Comparison of ENCODE assay signal across 8 cellular contexts in the genomic region with DNA sequence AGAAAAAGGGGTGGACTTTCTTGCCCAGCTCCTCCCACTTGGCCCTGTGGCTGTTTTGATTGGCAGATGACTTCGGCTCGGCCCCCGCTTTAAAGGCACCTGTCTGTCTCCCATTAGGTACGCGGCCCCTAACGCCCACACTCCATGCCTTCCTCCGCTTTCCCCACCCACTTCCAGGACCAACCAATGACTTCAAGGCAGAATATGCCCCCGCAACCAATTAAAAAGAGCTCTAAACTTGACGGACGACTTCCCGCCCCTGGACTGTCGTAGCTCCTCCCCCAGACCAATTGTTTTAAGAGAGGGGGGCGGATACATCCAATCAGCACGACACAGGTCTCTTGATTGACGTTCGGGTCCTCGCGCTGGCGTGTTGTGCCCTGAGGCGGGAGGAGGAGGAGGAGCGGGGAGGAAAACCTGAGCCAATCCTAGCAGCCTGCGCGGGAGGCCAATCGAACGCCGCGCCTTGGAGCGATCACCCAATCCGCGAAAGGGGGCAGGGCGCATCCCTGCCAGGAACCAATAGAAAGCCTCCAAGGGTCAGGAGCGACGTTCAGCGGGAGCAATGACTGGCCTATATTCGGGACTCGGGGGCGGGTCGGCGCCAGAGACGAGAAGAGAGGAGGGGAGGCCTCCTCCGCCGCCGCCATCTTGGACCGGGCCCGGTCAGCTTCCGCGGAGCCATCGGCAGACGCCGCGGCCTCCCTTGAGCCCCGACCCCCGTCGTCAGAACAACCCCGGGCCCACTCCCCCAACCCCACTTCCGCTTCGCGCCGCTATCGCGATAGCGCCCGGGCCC. TPM values are rescaled to one million over a fixed set of nuclear protein-coding genes. Genes with fewer than 3 reads are reported as not detected.
A peak's percentile ranks its signal among the peaks of the same experiment; 100 is the strongest.
DNase-seq lines count a peak whose midpoint lies in the region; ATAC-seq and TF ChIP-seq lines count a peak whose summit lies in the region.

A gene (plus strand): TSS at position 649 of the 799 bp plus-strand sequence. CDS start 5,217 bp downstream, outside the sequence.

- DNase-seq in DMS153 (lab: John Stamatoyannopoulos, UW) (peak; percentile 100), PC-9 (peak; percentile 100), epithelial cell of prostate (ENCODE audit: low read depth, low spot score) (peak; percentile 100), mucosa of descending colon (peak; percentile 98 to 100 (median 99))
- peak; percentile 100 for DNase-seq in Jurkat, Clone E6-1 (ENCODE audit: low read depth, low spot score)
- peak; percentile 97 for DNase-seq in activated T-cell treated with anti-CD3 and anti-CD28 coated beads, Interleukin-2, amount 50 U/mL, for 1 hour
- DNase-seq in stimulated activated CD8-positive, alpha-beta memory T cell treated with anti-CD3 and anti-CD28 coated beads, Interleukin-4, amount 100 ng/mL, for 24 hours (ENCODE audit: low read depth) = peak; percentile 97

- POLR2A ChIA-PET in PC-9 (lab: Charles Lee; ENCODE audit: unreplicated experiment) = interaction anchor here (0.5 to 1.7 kb wide), 30 partner anchors 11 to 1873 kb away, joined by 3 to 36 read pairs (median 6); a partner anchor contains a TSS

- peaks cover 26% of the 10 kb centered on the region; the same call in 1 of the 2 replicates for H3K4me1 ChIP-seq in PC-9 (replicated peaks; ENCODE audit: insufficient read depth)
- peaks cover 35% of the 10 kb centered on the region for H3K4me1 ChIP-seq in mucosa of descending colon (ENCODE audit: low read depth)

- H3K9me2 ChIP-seq in PC-9 (ENCODE audit: insufficient read depth) = no peaks in the 10 kb centered on the region

- peaks cover 46% of the 10 kb centered on the region for H3K79me2 ChIP-seq in PC-9 (ENCODE audit: low read depth)

- CTCF ChIA-PET in PC-9 (lab: Charles Lee) = interaction anchor here (0.5 to 1.4 kb wide), 8 partner anchors 52 to 344 kb away, joined by 4 to 21 read pairs (median 8); a partner anchor contains a TSS

- peak within 1 kb of the TSS; percentile 82 for H3K27ac ChIP-seq in PC-9
- H3K27ac ChIP-seq in epithelial cell of prostate = peak within 1 kb of the TSS; percentile 61

- no peak for TF ChIP-seq CTCF in PC-9 (conservative IDR thresholded peaks at IDR 0.05)
- no peak for TF ChIP-seq CTCF in mucosa of descending colon (IDR thresholded peaks at IDR 0.05)

- H4K20me1 ChIP-seq in PC-9 (ENCODE audit: insufficient read depth) = peaks cover 35% of the 10 kb centered on the region

- peak within 1 kb of the TSS; percentile 66 for H3K4me3 ChIP-seq in Jurkat, Clone E6-1 (ENCODE audit: low read length)
- H3K4me3 ChIP-seq in PC-9 (peak within 1 kb of the TSS; percentile 83), mucosa of descending colon (peak within 1 kb of the TSS; percentile 99)

- BruUV-seq in PC-9 (replicated peaks; lab: Mats Ljungman, UMichigan) = no TSS peak

- H3K36me3 ChIP-seq in PC-9 (ENCODE audit: low read depth) (peaks cover 8% of the 10 kb centered on the region), mucosa of descending colon (ENCODE audit: low read depth) (peaks cover 7% of the 10 kb centered on the region)

- peaks cover 23% of the 10 kb centered on the region for H3F3A ChIP-seq in PC-9 (ENCODE audit: insufficient read depth, low read depth)

- H3K9me3 ChIP-seq in PC-9 (ENCODE audit: insufficient read depth, low read depth) = no peaks in the 10 kb centered on the region
- H3K9me3 ChIP-seq in mucosa of descending colon = no peaks in the 10 kb centered on the region

- intact Hi-C loops in PC-9 (cut with micrococcal nuclease; ENCODE audit: unreplicated experiment) (loop anchor here (1.0 to 2.0 kb wide), 7 partner anchors 22 to 311 kb away; a partner anchor contains a TSS), mucosa of descending colon (cut with DNase I, micrococcal nuclease) (no loop called here)

- H2AFZ ChIP-seq in PC-9 = peak within 1 kb of the TSS; percentile 90

- H3K4me2 ChIP-seq in PC-9 = peak within 1 kb of the TSS; percentile 97

- ATAC-seq in GM21619 (IDR thresholded peaks at IDR 0.05; ENCODE audit: unreplicated experiment) (peak; percentile 69), mucosa of descending colon (peak; percentile 88)

- H3K27me3 ChIP-seq in PC-9 (ENCODE audit: insufficient read depth, low read depth) = no peaks in the 10 kb centered on the region

RNA-seq across cellular contexts. Expression of the gene that starts here (rescaled TPM):
- 74.2 TPM for polyA plus RNA-seq in Jurkat, Clone E6-1 (2012; ENCODE audit: insufficient read depth, insufficient read length)
- total RNA-seq in PC-9 (2021) (83.0 and 89.1 TPM in 2 replicates), mucosa of descending colon (10 to 100 TPM; 42.4 to 47.9 (median 43.7) TPM)

Comparison
In these comparisons a context has a peak if more than half of its experiments do, and no peak if none do; other contexts are left out.
1. Peak in every context shown above with its lines: DNase-seq, ATAC-seq, H3K4me3 ChIP-seq and H3K27ac ChIP-seq.